In genomic region chr5:10243660-10244240, GRCh38 we compare ENCODE assay signal across 33 cellular contexts. TPM values are rescaled to one million over a fixed set of nuclear protein-coding genes. Genes with fewer than 3 reads are reported as not detected.
DNase-seq lines count a peak whose midpoint lies in the region; ATAC-seq, FAIRE-seq and TF ChIP-seq lines count a peak whose summit lies in the region.
"Had no signal": no experiment of that assay in that cellular context is flagged by ENCODE, and none has a peak within 500 bp of the region (broad histone marks: within the 10 kb centered on the region; RNA-seq: fewer than 3 reads in every experiment).

No MANE protein-coding gene starts in this region.

- no peak for TF ChIP-seq CTCF in keratinocyte (optimal IDR thresholded peaks at IDR 0.05 in 1 of 3, IDR thresholded peaks at IDR 0.05 in 1 of 3, conservative IDR thresholded peaks at IDR 0.05 in 1 of 3; ENCODE audit: extremely low read depth in 1 of 3, insufficient read depth in 2 of 3, low read length in 3 of 3)

- no peaks in the 10 kb centered on the region for H3K36me3 Mint-ChIP-seq in IgD-negative memory B cell
- H3K36me3 Mint-ChIP-seq: stimulated activated memory B cell treated with anti-CD40 and anti-IgM and Interleukin-4, amounts not matched to agents 10 μg/mL and 1 μg/mL and 100 μg/mL, for 72 hours had no signal

- H2AFZ ChIP-seq in keratinocyte (ENCODE audit: control insufficient read depth, low read length): no peak overlapping the region

- H3K4me1 Mint-ChIP-seq in IgD-negative memory B cell: peaks cover 3 to 19% (median 12%) of the 10 kb centered on the region in 3 donors

- peaks cover 13% of the 10 kb centered on the region for H3K79me2 ChIP-seq in keratinocyte (ENCODE audit: control insufficient read depth, insufficient read depth, low read length)

- H3K4me2 ChIP-seq in keratinocyte (ENCODE audit: control insufficient read depth, extremely low read depth, insufficient read depth, low read depth, low read length): peak overlapping the region; percentile 14

- no peak for FAIRE-seq in keratinocyte (lab: Jason Lieb, UNC)
- FAIRE-seq in GM12891 (lab: Jason Lieb, UNC): no peak
- FAIRE-seq: K562, kidney, TTC549 had no signal

- H3K9me3 ChIP-seq in keratinocyte (ENCODE audit: control insufficient read depth, low read depth, low read length): no peaks in the 10 kb centered on the region
- H3K9me3 ChIP-seq: heart right ventricle, transverse colon had no signal

- H3K27me3 Mint-ChIP-seq in IgD-negative memory B cell: no peaks in the 10 kb centered on the region
- H3K27me3 Mint-ChIP-seq: activated CD8-positive, alpha-beta memory T cell treated with anti-CD3 and anti-CD28 coated beads, Interleukin-2, amount 10 ng/mL, durations not matched to agents 7 days and 5 days; activated naive CD8-positive, alpha-beta T cell treated with anti-CD3 and anti-CD28 coated beads for 36 hours; CD4-positive, alpha-beta memory T cell; effector memory CD8-positive, alpha-beta T cell; naive thymus-derived CD4-positive, alpha-beta T cell; stimulated activated memory B cell treated with anti-CD40 and anti-IgM and Interleukin-4, amounts not matched to agents 10 μg/mL and 1 μg/mL and 100 μg/mL, for 72 hours; T-helper 17 cell had no signal

- no peaks in the 10 kb centered on the region for H4K20me1 ChIP-seq in keratinocyte (ENCODE audit: control insufficient read depth, extremely low read depth, insufficient read depth, low read length)

- ATAC-seq in GM18511 (IDR thresholded peaks at IDR 0.05; ENCODE audit: unreplicated experiment) (peak; percentile 69), HG02642 (IDR thresholded peaks at IDR 0.05; ENCODE audit: poor library complexity, unreplicated experiment) (peak; percentile 45)
- ATAC-seq: activated CD8-positive, alpha-beta memory T cell treated with anti-CD3 and anti-CD28 coated beads, Interleukin-2, amount 10 ng/mL, durations not matched to agents 7 days and 5 days; activated T-cell treated with anti-CD3 and anti-CD28 coated beads, Interleukin-2, amount 50 U/mL, for 4 hours; effector memory CD8-positive, alpha-beta T cell; esophagus mucosa; heart right ventricle; K562; naive thymus-derived CD4-positive, alpha-beta T cell; SK-N-SH treated with all-trans-retinoic acid at 6 μM for 48 hours; stimulated activated memory B cell treated with anti-CD40 and anti-IgM and Interleukin-4, amounts not matched to agents 10 μg/mL and 1 μg/mL and 100 μg/mL, for 72 hours; T-helper 17 cell had no signal

- H3K4me3 ChIP-seq in keratinocyte (ENCODE audit: control insufficient read depth in 2 of 3, extremely low read depth in 1 of 3, insufficient read depth in 2 of 3, low read depth in 1 of 3, low read length in 3 of 3): no peak overlapping the region
- H3K4me3 ChIP-seq: coronary artery, heart right ventricle, K562, transverse colon had no signal

- no peak overlapping the region for H3K27ac ChIP-seq in keratinocyte (ENCODE audit: control insufficient read depth, insufficient read depth, low read length)
- H3K27ac ChIP-seq: coronary artery, heart right ventricle, transverse colon had no signal

- TF ChIP-seq POLR2A in GM12891 (IDR thresholded peaks at IDR 0.05; ENCODE audit: low read depth, low read length): no peak

- dilution Hi-C loops in keratinocyte (cut with MboI; ENCODE audit: extremely low pct_ligation_motif_present, low sequenced_read_pairs): no loop called here

- no peaks in the 10 kb centered on the region for H3K27me3 ChIP-seq in keratinocyte (ENCODE audit: control insufficient read depth, extremely low read depth, insufficient read depth, low read length)
- H3K27me3 ChIP-seq: heart right ventricle, transverse colon had no signal

- no peak overlapping the region for H3K9ac ChIP-seq in keratinocyte (ENCODE audit: control insufficient read depth, extremely low read depth, insufficient read depth, low read length)

- no peaks in the 10 kb centered on the region for H3K9me3 Mint-ChIP-seq in IgD-negative memory B cell
- H3K9me3 Mint-ChIP-seq: activated naive CD8-positive, alpha-beta T cell treated with anti-CD3 and anti-CD28 coated beads for 36 hours; activated T-cell treated with anti-CD3 and anti-CD28 coated beads, Interleukin-2, amount 50 U/mL, for 4 hours; CD4-positive, alpha-beta memory T cell; effector memory CD8-positive, alpha-beta T cell; naive thymus-derived CD4-positive, alpha-beta T cell; stimulated activated memory B cell treated with anti-CD40 and anti-IgM and Interleukin-4, amounts not matched to agents 10 μg/mL and 1 μg/mL and 100 μg/mL, for 72 hours had no signal

- peaks cover 22% of the 10 kb centered on the region for H3K4me1 ChIP-seq in keratinocyte (ENCODE audit: control insufficient read depth, extremely low read depth, insufficient read depth, low read length)

- H3K27ac Mint-ChIP-seq in IgD-negative memory B cell: peak overlapping the region in 2 of 3 donors; percentile 27 to 45
- H3K27ac Mint-ChIP-seq: activated CD8-positive, alpha-beta memory T cell treated with anti-CD3 and anti-CD28 coated beads, Interleukin-2, amount 10 ng/mL, durations not matched to agents 7 days and 5 days; activated naive CD8-positive, alpha-beta T cell treated with anti-CD3 and anti-CD28 coated beads for 36 hours; CD4-positive, alpha-beta memory T cell; effector memory CD8-positive, alpha-beta T cell; stimulated activated memory B cell treated with anti-CD40 and anti-IgM and Interleukin-4, amounts not matched to agents 10 μg/mL and 1 μg/mL and 100 μg/mL, for 72 hours; T-helper 17 cell had no signal

- peak overlapping the region in 1 of 4 donors; percentile 70 for H3K4me3 Mint-ChIP-seq in IgD-negative memory B cell
- H3K4me3 Mint-ChIP-seq: activated CD8-positive, alpha-beta memory T cell treated with anti-CD3 and anti-CD28 coated beads, Interleukin-2, amount 10 ng/mL, durations not matched to agents 7 days and 5 days; activated naive CD8-positive, alpha-beta T cell treated with anti-CD3 and anti-CD28 coated beads for 36 hours; activated T-cell treated with anti-CD3 and anti-CD28 coated beads, Interleukin-2, amount 50 U/mL, for 4 hours; CD4-positive, alpha-beta memory T cell; effector memory CD8-positive, alpha-beta T cell; naive thymus-derived CD4-positive, alpha-beta T cell; stimulated activated memory B cell treated with anti-CD40 and anti-IgM and Interleukin-4, amounts not matched to agents 10 μg/mL and 1 μg/mL and 100 μg/mL, for 72 hours; T-helper 17 cell had no signal

- H3K36me3 ChIP-seq in keratinocyte (ENCODE audit: control insufficient read depth in 2 of 2, extremely low read depth in 1 of 2, insufficient read depth in 2 of 2, low read length in 2 of 2): no peaks in the 10 kb centered on the region
- H3K36me3 ChIP-seq: transverse colon had no signal

- no peaks in the 10 kb centered on the region for H3K9me1 ChIP-seq in keratinocyte (ENCODE audit: control insufficient read depth, extremely low read depth, insufficient read depth, low read length)

- DNase-seq in keratinocyte (ENCODE audit: low read depth, low spot score) (peak; percentile 21), RPMI8226 (no peak), GM12891 (ENCODE audit: insufficient read length, low spot score) (no peak), HCEC 1CT (no peak), NCI-H1105 treated with DMSO at 0.1 percent for 48 hours (lab: John Stamatoyannopoulos, UW) (no peak)
- DNase-seq: activated CD8-positive, alpha-beta memory T cell treated with anti-CD3 and anti-CD28 coated beads, Interleukin-2, amount 10 ng/mL, durations not matched to agents 7 days and 5 days; activated gamma-delta T cell; activated naive CD8-positive, alpha-beta T cell treated with anti-CD3 and anti-CD28 coated beads for 36 hours; activated T-cell treated with anti-CD3 and anti-CD28 coated beads, Interleukin-2, amount 50 U/mL, for 4 hours; aorta; CD4-positive, alpha-beta memory T cell; effector memory CD8-positive, alpha-beta T cell; GOT3; heart right ventricle; kidney; naive thymus-derived CD4-positive, alpha-beta T cell; NCI-H1092 treated with DMSO at 0.1 percent for 48 hours; NCI-H187; NCI-H524 treated with DMSO at 0.1 percent for 48 hours; nucleus accumbens; OCI-M1; Right ventricle myocardium superior; T-helper 17 cell; transverse colon had no signal

TF ChIP-seq in GM12891, 5 proteins besides CTCF, POLR2A, EP300 and RAD21:
- TF ChIP-seq SPI1 (IDR thresholded peaks at IDR 0.05; ENCODE audit: low read depth, low read length): no peak
- no peak for TF ChIP-seq TAF1 (IDR thresholded peaks at IDR 0.05; ENCODE audit: low read depth, low read length)
- TF ChIP-seq POU2F2 (IDR thresholded peaks at IDR 0.05; ENCODE audit: low read depth, low read length): no peak
- no peak for TF ChIP-seq PAX5 (IDR thresholded peaks at IDR 0.05; ENCODE audit: insufficient read depth, low read length, severe bottlenecking)
- TF ChIP-seq POLR2AphosphoS5 (IDR thresholded peaks at IDR 0.05; ENCODE audit: low read depth, low read length): no peak

RNA-seq across cellular contexts. Expression of gene ATPSCKMT, which starts 5.9 kb away (rescaled TPM):
- polyA plus RNA-seq in IgD-negative memory B cell: 8.2 TPM
- 13.5 to 23.7 TPM (median 18.9 TPM) in 3 replicates for polyA plus RNA-seq in keratinocyte
- 1.7 TPM for polyA plus RNA-seq in keratinocyte (2011; ENCODE audit: low read depth)
- 9.7 and 12.1 TPM in 2 replicates for polyA plus RNA-seq in keratinocyte (2011; cell fraction: cytosol; rRNA removed)
- polyA plus RNA-seq in keratinocyte (2011; cell fraction: nucleus; rRNA removed): 16.0 and 18.8 TPM in 2 replicates
- 4.2 and 16.1 TPM in 2 replicates for polyA plus RNA-seq in keratinocyte (2012; ENCODE audit: low replicate concordance)
- polyA minus RNA-seq in keratinocyte: 4.3 to 14.8 TPM (median 5.4 TPM) in 3 replicates
- polyA minus RNA-seq in keratinocyte (2011; cell fraction: cytosol; rRNA and poly(A)+ RNA removed): 5.6 TPM
- polyA minus RNA-seq in keratinocyte (2011; cell fraction: nucleus; rRNA and poly(A)+ RNA removed): 10.7 and 15.4 TPM in 2 replicates
- polyA plus RNA-seq in GM12891 (2012; ENCODE audit: low read depth, missing spikeins): 13.1 TPM

RNA-seq across cellular contexts. Expression of gene CCT5, which starts 6.3 kb away (rescaled TPM):
- 180 TPM for polyA plus RNA-seq in IgD-negative memory B cell
- polyA plus RNA-seq in keratinocyte: 357 to 558 TPM (median 541 TPM) in 3 replicates
- polyA plus RNA-seq in keratinocyte (2011; ENCODE audit: low read depth): 363 TPM
- 325 and 413 TPM in 2 replicates for polyA plus RNA-seq in keratinocyte (2011; cell fraction: cytosol; rRNA removed)
- 327 and 409 TPM in 2 replicates for polyA plus RNA-seq in keratinocyte (2011; cell fraction: nucleus; rRNA removed)
- polyA plus RNA-seq in keratinocyte (2012; ENCODE audit: low replicate concordance): 286 and 495 TPM in 2 replicates
- 246 to 674 TPM (median 408 TPM) in 3 replicates for polyA minus RNA-seq in keratinocyte
- 278 TPM for polyA minus RNA-seq in keratinocyte (2011; cell fraction: cytosol; rRNA and poly(A)+ RNA removed)
- 141 and 235 TPM in 2 replicates for polyA minus RNA-seq in keratinocyte (2011; cell fraction: nucleus; rRNA and poly(A)+ RNA removed)
- polyA plus RNA-seq in GM12891 (2012; ENCODE audit: low read depth, missing spikeins): 274 TPM
